In genomic region chr2:216664593-216665034, GRCh38 we compare ENCODE assay signal across 10 cellular contexts. TPM values are rescaled to one million over a fixed set of nuclear protein-coding genes. Genes with fewer than 3 reads are reported as not detected.
DNase-seq lines count a peak whose midpoint lies in the region; ATAC-seq and TF ChIP-seq lines count a peak whose summit lies in the region.
"Had no signal": no experiment of that assay in that cellular context is flagged by ENCODE, and none has a peak within 500 bp of the region (broad histone marks: within the 10 kb centered on the region; RNA-seq: fewer than 3 reads in every experiment).

No MANE protein-coding gene starts in this region.

- H3K4me2 ChIP-seq in BLaER1 treated with 17β-estradiol and CSF1 and Interleukin-3, amounts not matched to agents 10 nM and 100 nM, result peak overlapping the region; percentile 18 to 94 (median 76); a peak in 20 of 22 replicates

- DNase-seq in H7 (peak; percentile 73), kidney glomerular epithelial cell (lab: John Stamatoyannopoulos, UW) (peak; percentile 28), caudate nucleus (lab: John Stamatoyannopoulos, UW) (no peak)
- DNase-seq: erythroblast, natural killer cell had no signal

- ATAC-seq in HG02884 (IDR thresholded peaks at IDR 0.05; ENCODE audit: unreplicated experiment) (no peak), GM19351 (IDR thresholded peaks at IDR 0.05; ENCODE audit: unreplicated experiment) (no peak), esophagus mucosa (no peak)
- ATAC-seq: natural killer cell had no signal

- H3K9me3 ChIP-seq in BLaER1 treated with 17β-estradiol and CSF1 and Interleukin-3, amounts not matched to agents 10 nM and 100 nM (replicated peaks in 1 of 11), result no peaks in the 10 kb centered on the region

- peaks cover 0 to 70% (median 61%) of the 10 kb centered on the region in 10 experiments; a peak in 18 of 20 replicates for H3K4me1 ChIP-seq in BLaER1 treated with 17β-estradiol and CSF1 and Interleukin-3, amounts not matched to agents 10 nM and 100 nM

- peak overlapping the region in 1 of 10 experiments; percentile 21; a peak in 1 of 20 replicates for H3K4me3 ChIP-seq in BLaER1 treated with 17β-estradiol and CSF1 and Interleukin-3, amounts not matched to agents 10 nM and 100 nM
- no peak overlapping the region for H3K4me3 ChIP-seq in H7 (ENCODE audit: insufficient read depth, low read depth, low read length)

- TF ChIP-seq CTCF in VCaP (conservative IDR thresholded peaks at IDR 0.05), result peak; percentile 35; the same call in 1 of the 2 replicates

- H3K27me3 ChIP-seq in BLaER1 treated with 17β-estradiol and CSF1 and Interleukin-3, amounts not matched to agents 10 nM and 100 nM, result peaks cover 30 to 61% (median 47%) of the 10 kb centered on the region in 11 experiments
- no peaks in the 10 kb centered on the region for H3K27me3 ChIP-seq in H7 (ENCODE audit: control insufficient read depth, insufficient read depth, low read length)

- H3K36me3 ChIP-seq in BLaER1 treated with 17β-estradiol and CSF1 and Interleukin-3, amounts not matched to agents 10 nM and 100 nM, result peaks cover 0 to 57% (median 27%) of the 10 kb centered on the region in 11 experiments; a peak in 15 of 22 replicates
- H3K36me3 ChIP-seq in H7 (replicated peaks; ENCODE audit: control insufficient read depth, insufficient read depth, low read length), result peaks cover 6% of the 10 kb centered on the region

- peaks cover 0 to 95% (median 79%) of the 10 kb centered on the region in 11 experiments; a peak in 17 of 22 replicates for H4K20me1 ChIP-seq in BLaER1 treated with 17β-estradiol and CSF1 and Interleukin-3, amounts not matched to agents 10 nM and 100 nM

- 0 out of 22 replicates have a peak overlapping the region, but pooled peaks of 2 of the 11 experiments have one; percentile 5 to 16 for H3K27ac ChIP-seq in BLaER1 treated with 17β-estradiol and CSF1 and Interleukin-3, amounts not matched to agents 10 nM and 100 nM
- H3K27ac ChIP-seq in VCaP (peak overlapping the region; percentile 10; the same call in 1 of the 2 replicates), caudate nucleus (ENCODE audit: low read depth, low read length) (no peak overlapping the region)

- H3K9ac ChIP-seq in BLaER1 treated with 17β-estradiol and CSF1 and Interleukin-3, amounts not matched to agents 10 nM and 100 nM, result peak overlapping the region in 1 of 11 experiments; percentile 29; a peak in 1 of 22 replicates

RNA-seq across cellular contexts. Expression of gene IGFBP5, which starts 30.7 kb away (rescaled TPM):
- 2.9 and 10.2 TPM in 2 replicates for total RNA-seq in H7 (2014; rRNA removed; shearing (Covaris generic))
- 34.9 TPM for total RNA-seq in esophagus mucosa
- total RNA-seq: natural killer cell had no signal

RNA-seq across cellular contexts. Expression of gene IGFBP2, which starts 31.4 kb away (rescaled TPM):
- total RNA-seq in H7 (2014; rRNA removed; shearing (Covaris generic)), result 848 and 859 TPM in 2 replicates
- total RNA-seq in esophagus mucosa, result 192 TPM

Comparison
In these comparisons a context has a peak if more than half of its experiments do, and no peak if none do; other contexts are left out.
1. DNase-seq: peak in H7 (single experiment) and kidney glomerular epithelial cell (single experiment); none in caudate nucleus (0 of 61).